ENCODE assay signal across 8 cellular contexts in the genomic region with DNA sequence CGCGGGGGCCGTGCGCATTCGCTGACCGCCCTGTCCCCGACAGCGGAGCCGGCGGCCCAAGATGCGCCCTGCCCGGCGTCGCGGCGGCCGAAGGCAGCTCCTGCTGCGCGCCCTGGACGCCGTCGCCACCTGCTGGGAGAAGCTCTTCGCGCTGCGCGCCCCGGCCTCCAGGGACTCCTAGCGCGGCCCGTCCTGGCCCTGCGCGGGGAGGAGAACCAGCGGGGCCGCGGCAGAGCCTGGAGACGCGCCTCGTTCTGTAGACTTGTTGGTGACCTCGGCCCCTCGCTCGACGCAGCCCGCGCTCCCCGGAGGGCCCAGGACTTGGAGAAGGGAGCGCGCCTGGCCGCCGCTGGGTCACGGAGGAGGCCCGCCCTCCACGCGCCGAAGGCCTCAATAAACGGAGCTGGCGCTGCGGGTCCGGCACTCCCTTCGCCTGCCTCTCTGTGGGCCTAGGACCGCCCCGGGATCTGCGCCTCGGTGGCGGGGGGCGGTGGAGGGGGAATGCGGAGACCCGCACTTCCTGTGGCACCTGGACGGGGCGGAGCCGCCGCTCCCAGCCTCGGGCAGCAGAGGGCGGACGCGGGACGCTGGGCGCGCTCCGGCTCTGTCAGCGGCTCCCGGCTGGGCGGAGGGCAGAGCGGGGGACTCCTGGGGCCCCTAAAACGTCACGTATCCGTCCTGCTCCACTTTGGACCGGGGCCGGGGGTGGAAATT. TPM values are rescaled to one million over a fixed set of nuclear protein-coding genes. Genes with fewer than 3 reads are reported as not detected.
DNase-seq lines count a peak whose midpoint lies in the region; ATAC-seq and TF ChIP-seq lines count a peak whose summit lies in the region.

No MANE protein-coding gene starts in this region.

- intact Hi-C loops in right cardiac atrium (cut with DNase I) (loop anchor here in 1 of 4 donors (5.0 kb wide), 1 partner anchor 84 kb away; no protein-coding TSS in a partner anchor), sigmoid colon (cut with DNase I) (loop anchor here (2.0 kb wide), 1 partner anchor 82 kb away; no protein-coding TSS in a partner anchor)

- TF ChIP-seq POLR2A in sigmoid colon (IDR thresholded peaks at IDR 0.05): no peak

- H3K27me3 ChIP-seq in right cardiac atrium (ENCODE audit: control insufficient read depth, insufficient read depth) (no peaks in the 10 kb centered on the region), sigmoid colon (peaks cover 44 to 73% (median 69%) of the 10 kb centered on the region in 3 donors)

- H3K36me3 Mint-ChIP-seq in activated naive CD4-positive, alpha-beta T cell treated with anti-CD3 and anti-CD28 coated beads, Interleukin-2, amount 50 U/mL, for 24 hours: no peaks in the 10 kb centered on the region

- no peak for TF ChIP-seq EP300 in sigmoid colon (IDR thresholded peaks at IDR 0.05)

- H3K9me3 ChIP-seq in right cardiac atrium (ENCODE audit: control insufficient read depth, low read length) (no peaks in the 10 kb centered on the region), sigmoid colon (no peaks in the 10 kb centered on the region)

- ATAC-seq in GM21515 (IDR thresholded peaks at IDR 0.05; ENCODE audit: unreplicated experiment) (peak; percentile 34), SK-N-SH treated with all-trans-retinoic acid at 6 μM for 48 hours (peak; percentile 87), right cardiac atrium (peak; percentile 86), GM18858 (IDR thresholded peaks at IDR 0.05; ENCODE audit: unreplicated experiment) (no peak)

- peaks cover 54% of the 10 kb centered on the region for H3K4me1 Mint-ChIP-seq in activated naive CD4-positive, alpha-beta T cell treated with anti-CD3 and anti-CD28 coated beads, Interleukin-2, amount 50 U/mL, for 24 hours

- peak overlapping the region; percentile 35 for H3K27ac Mint-ChIP-seq in activated naive CD4-positive, alpha-beta T cell treated with anti-CD3 and anti-CD28 coated beads, Interleukin-2, amount 50 U/mL, for 24 hours

- peaks cover 0 to 19% (median 2%) of the 10 kb centered on the region in 4 donors for H3K36me3 ChIP-seq in sigmoid colon

- DNase-seq in DMS153 (lab: John Stamatoyannopoulos, UW): peak; percentile 34
- DNase-seq in Kasumi-1 (lab: John Stamatoyannopoulos, UW): peak; percentile 40 to 54
- DNase-seq in right cardiac atrium: peak; percentile 83 to 92 (median 92)
- DNase-seq in sigmoid colon: peak; percentile 80

- peak overlapping the region; percentile 81 for H3K4me3 Mint-ChIP-seq in activated naive CD4-positive, alpha-beta T cell treated with anti-CD3 and anti-CD28 coated beads, Interleukin-2, amount 50 U/mL, for 24 hours

- H3K9me3 Mint-ChIP-seq in activated naive CD4-positive, alpha-beta T cell treated with anti-CD3 and anti-CD28 coated beads, Interleukin-2, amount 50 U/mL, for 24 hours: no peaks in the 10 kb centered on the region

- H3K4me3 ChIP-seq in right cardiac atrium (ENCODE audit: low read length) (peak overlapping the region; percentile 49), sigmoid colon (peak overlapping the region; percentile 17 to 54 (median 47))

- WGBS in right cardiac atrium: under 1% methylated on average over 88 of the region's 88 CpGs
- WGBS in sigmoid colon, 2 donors: 1% methylated on average over 88 of the region's 88 CpGs

- peak; percentile 42 to 69 (median 66) for TF ChIP-seq CTCF in sigmoid colon (IDR thresholded peaks at IDR 0.05)

- no peaks in the 10 kb centered on the region for H3K27me3 Mint-ChIP-seq in activated naive CD4-positive, alpha-beta T cell treated with anti-CD3 and anti-CD28 coated beads, Interleukin-2, amount 50 U/mL, for 24 hours

- H3K4me1 ChIP-seq in right cardiac atrium (ENCODE audit: control insufficient read depth, insufficient read depth, low read length) (no peaks in the 10 kb centered on the region), sigmoid colon (peaks cover 0 to 40% (median 33%) of the 10 kb centered on the region in 4 donors)

- H3K27ac ChIP-seq in right cardiac atrium (ENCODE audit: low read length) (peak overlapping the region; percentile 46), sigmoid colon (peak overlapping the region in 3 of 4 donors; percentile 38 to 58 (median 58))

TF ChIP-seq in SK-N-SH treated with all-trans-retinoic acid at 6 μM for 48 hours, 23 proteins besides CTCF, POLR2A, EP300 and RAD21:
- no peak for TF ChIP-seq TOX (CRISPR knock-in tag; IDR thresholded peaks at IDR 0.05; ENCODE audit: borderline replicate concordance)
- no peak for TF ChIP-seq ZNF565 (CRISPR knock-in tag; conservative IDR thresholded peaks at IDR 0.05; ENCODE audit: low read depth)
- no peak for TF ChIP-seq ESRRG (CRISPR knock-in tag; IDR thresholded peaks at IDR 0.05)
- no peak for TF ChIP-seq GLIS3 (CRISPR knock-in tag; IDR thresholded peaks at IDR 0.05)
- TF ChIP-seq POU6F1 (CRISPR knock-in tag; IDR thresholded peaks at IDR 0.05; ENCODE audit: borderline replicate concordance, low read depth): no peak
- no peak for TF ChIP-seq ZFP30 (CRISPR knock-in tag; IDR thresholded peaks at IDR 0.05)
- no peak for TF ChIP-seq BACH2 (CRISPR knock-in tag; IDR thresholded peaks at IDR 0.05; ENCODE audit: borderline replicate concordance)
- TF ChIP-seq ZNF70 (CRISPR knock-in tag; IDR thresholded peaks at IDR 0.05): no peak
- TF ChIP-seq PATZ1 (CRISPR knock-in tag; IDR thresholded peaks at IDR 0.05; ENCODE audit: borderline replicate concordance): no peak

RNA-seq across cellular contexts. Expression of gene C20orf204, which starts 2.8 kb away (rescaled TPM):
- total RNA-seq in right cardiac atrium (under 1 TPM; 0.21 to 0.82 (median 0.49) TPM), sigmoid colon (1 to 10 TPM in 1 of 4 donors, under 1 TPM in 3; under 0.01 to 1.1 (median 0.37) TPM)
- polyA plus RNA-seq in right cardiac atrium (0.36 TPM), sigmoid colon (1 to 10 TPM in 1 of 3 donors, not detected in 2; 1.7 TPM)

RNA-seq across cellular contexts. Expression of gene SOX18, which starts 10.7 kb away (rescaled TPM):
- total RNA-seq in right cardiac atrium (10 to 100 TPM; 28.7 to 42.1 (median 41.1) TPM), sigmoid colon (1 to 10 TPM; 1.8 to 5.5 (median 3.8) TPM)
- polyA plus RNA-seq in right cardiac atrium (26.8 TPM), sigmoid colon (10 to 100 TPM in 1 of 3 donors, 1 to 10 TPM in 1, under 1 TPM in 1; 0.69 to 11.9 (median 3.0) TPM)

RNA-seq across cellular contexts. Expression of gene TCEA2, which starts 24.3 kb away (rescaled TPM):
- total RNA-seq in right cardiac atrium (10 to 100 TPM; 46.3 to 52.0 (median 50.0) TPM), sigmoid colon (10 to 100 TPM; 41.7 to 50.5 (median 42.2) TPM)
- polyA plus RNA-seq in right cardiac atrium (38.3 TPM), sigmoid colon (10 to 100 TPM in 2 of 3 donors, 1 to 10 TPM in 1; 2.1 to 14.0 (median 11.4) TPM)

RNA-seq across cellular contexts. Expression of gene RGS19, which starts 40.6 kb away (rescaled TPM):
- total RNA-seq in right cardiac atrium (1 to 10 TPM; 6.3 to 9.1 (median 8.3) TPM), sigmoid colon (10 to 100 TPM in 2 of 4 donors, 1 to 10 TPM in 2; 7.5 to 12.3 (median 10.5) TPM)
- polyA plus RNA-seq in right cardiac atrium (5.8 TPM), sigmoid colon (10 to 100 TPM; 11.1 to 22.0 (median 12.6) TPM)

RNA-seq across cellular contexts. Expression of gene OPRL1, which starts 41.1 kb away (rescaled TPM):
- total RNA-seq in right cardiac atrium: 1 to 10 TPM in 2 of 4 donors, under 1 TPM in 2; 0.50 to 1.3 (median 1.1) TPM
- polyA plus RNA-seq in right cardiac atrium: 0.81 TPM
- 1 to 10 TPM in 1 of 4 donors, under 1 TPM in 3; 0.71 to 2.2 (median 0.89) TPM for total RNA-seq in sigmoid colon
- 1 to 10 TPM in 1 of 3 donors, under 1 TPM in 1, not detected in 1; under 0.01 to 1.0 TPM for polyA plus RNA-seq in sigmoid colon

Comparison
In these comparisons a context has a peak if more than half of its experiments do, and no peak if none do; other contexts are left out.
1. DNase-seq: peak in every context shown above with its lines; median percentile 92 in right cardiac atrium; 80 in sigmoid colon; 47 in Kasumi-1; 34 in DMS153.
2. RNA of gene SOX18, which starts 10.7 kb away (total RNA-seq): 28.7 to 42.1 TPM in right cardiac atrium; 1.8 to 5.5 TPM in sigmoid colon; every median in the first group is over 4 times any median in the second.